12 cellular contexts compared by ENCODE assay signal in genomic region chr1:111628153-111628552, GRCh38. TPM values are rescaled to one million over a fixed set of nuclear protein-coding genes. Genes with fewer than 3 reads are reported as not detected.
DNase-seq lines count a peak whose midpoint lies in the region; ATAC-seq and TF ChIP-seq lines count a peak whose summit lies in the region.
"Had no signal": no experiment of that assay in that cellular context is flagged by ENCODE, and none has a peak within 500 bp of the region (broad histone marks: within the 10 kb centered on the region; RNA-seq: fewer than 3 reads in every experiment).

No MANE protein-coding gene starts in this region.

- no peaks in the 10 kb centered on the region for H3K9me3 ChIP-seq in CD4-positive, alpha-beta T cell (ENCODE audit: control insufficient read depth, low read length)
- no peaks in the 10 kb centered on the region for H3K9me3 ChIP-seq in naive thymus-derived CD4-positive, alpha-beta T cell (ENCODE audit: control insufficient read depth in 2 of 3, low read length in 3 of 3)
- H3K9me3 ChIP-seq: colonic mucosa had no signal

- H3K36me3 ChIP-seq in naive thymus-derived CD4-positive, alpha-beta T cell (ENCODE audit: control insufficient read depth in 2 of 3, insufficient read depth in 3 of 3, low read length in 3 of 3), result no peaks in the 10 kb centered on the region
- H3K36me3 ChIP-seq: colonic mucosa had no signal

- CTCF ChIA-PET in CD4-positive, alpha-beta T cell (lab: Charles Lee), result interaction anchor here (0.6 to 5.9 kb wide), 4 partner anchors 17 to 120 kb away, joined by 3 to 28 read pairs (median 4); no protein-coding TSS in a partner anchor
- CTCF ChIA-PET in naive thymus-derived CD4-positive, alpha-beta T cell (lab: Charles Lee), result interaction anchor here (1.0 to 5.0 kb wide), 2 partner anchors 9 to 120 kb away, joined by 3 to 21 read pairs; partner anchors contain the start of gene RAP1A

- H3K9me3 Mint-ChIP-seq in CD4-positive, alpha-beta T cell, result no peaks in the 10 kb centered on the region
- H3K9me3 Mint-ChIP-seq in HFFc6, result no peaks in the 10 kb centered on the region
- no peaks in the 10 kb centered on the region for H3K9me3 Mint-ChIP-seq in activated naive CD4-positive, alpha-beta T cell treated with anti-CD3 and anti-CD28 coated beads, Interleukin-2, amount 50 U/mL, for 72 hours
- no peaks in the 10 kb centered on the region for H3K9me3 Mint-ChIP-seq in naive thymus-derived CD4-positive, alpha-beta T cell

- peak overlapping the region; percentile 95 for H3K27ac Mint-ChIP-seq in CD4-positive, alpha-beta T cell
- peak overlapping the region; percentile 4; the same call in 1 of the 2 replicates for H3K27ac Mint-ChIP-seq in HFFc6
- peak overlapping the region; percentile 47 to 77 for H3K27ac Mint-ChIP-seq in activated naive CD4-positive, alpha-beta T cell treated with anti-CD3 and anti-CD28 coated beads, Interleukin-2, amount 50 U/mL, for 72 hours
- peak overlapping the region; percentile 64 to 91 (median 79) for H3K27ac Mint-ChIP-seq in naive thymus-derived CD4-positive, alpha-beta T cell

- peaks cover 32% of the 10 kb centered on the region for H3K36me3 Mint-ChIP-seq in CD4-positive, alpha-beta T cell (ENCODE audit: low read depth)
- peaks cover 14% of the 10 kb centered on the region for H3K36me3 Mint-ChIP-seq in HFFc6 (ENCODE audit: low read depth)
- H3K36me3 Mint-ChIP-seq in activated naive CD4-positive, alpha-beta T cell treated with anti-CD3 and anti-CD28 coated beads, Interleukin-2, amount 50 U/mL, for 72 hours, result peaks cover 0 to 5% of the 10 kb centered on the region in 2 donors
- peaks cover 0 to 14% (median 3%) of the 10 kb centered on the region in 5 donors for H3K36me3 Mint-ChIP-seq in naive thymus-derived CD4-positive, alpha-beta T cell

- intact Hi-C loops in CD4-positive, alpha-beta T cell (cut with DNase I, micrococcal nuclease), result loop anchor here in 1 of 2 experiments (5.0 to 10.0 kb wide), 2 partner anchors 34 to 53 kb away; no protein-coding TSS in a partner anchor
- intact Hi-C loops in naive thymus-derived CD4-positive, alpha-beta T cell (cut with micrococcal nuclease), result loop anchor here in 1 of 2 donors (1.0 to 10.0 kb wide), 3 partner anchors 8 to 423 kb away; partner anchors contain the start of gene DENND2D

- H3K27ac ChIP-seq in CD4-positive, alpha-beta T cell (ENCODE audit: low read depth, low read length), result no peak overlapping the region
- H3K27ac ChIP-seq in naive thymus-derived CD4-positive, alpha-beta T cell (ENCODE audit: low read depth, low read length), result peak overlapping the region; percentile 59
- H3K27ac ChIP-seq: colonic mucosa had no signal

- peaks cover 77 to 86% of the 10 kb centered on the region in 2 donors for H3K4me1 ChIP-seq in naive thymus-derived CD4-positive, alpha-beta T cell (ENCODE audit: control insufficient read depth in 2 of 2, insufficient read depth in 2 of 2, low read length in 2 of 2)
- H3K4me1 ChIP-seq: colonic mucosa had no signal

- DNase-seq in CD4-positive, alpha-beta T cell, result no peak
- DNase-seq in HFFc6 (no peak), SW 1271 (lab: John Stamatoyannopoulos, UW) (no peak), DMS53 treated with DMSO at 0.1 percent for 48 hours (lab: John Stamatoyannopoulos, UW; ENCODE audit: unreplicated experiment) (no peak)
- DNase-seq in activated naive CD4-positive, alpha-beta T cell treated with anti-CD3 and anti-CD28 coated beads, Interleukin-2, amount 50 U/mL, for 72 hours (ENCODE audit: low spot score in 2 of 2), result no peak
- DNase-seq in naive thymus-derived CD4-positive, alpha-beta T cell, result no peak
- DNase-seq in activated CD4-positive, CD25-positive, alpha-beta regulatory T cell treated with anti-CD3 and anti-CD28 coated beads, Interleukin-2, amount 50 U/mL, for 72 hours, result no peak
- DNase-seq: activated effector memory CD4-positive, alpha-beta T cell treated with Interleukin-2 at 50 U/mL for 16 hours; colonic mucosa; midbrain; stimulated activated CD4-positive, alpha-beta T cell treated with anti-CD3 and anti-CD28 coated beads, Interleukin-4, amount 100 ng/mL, for 24 hours had no signal

- no peaks in the 10 kb centered on the region for H3K27me3 ChIP-seq in CD4-positive, alpha-beta T cell (ENCODE audit: control insufficient read depth, insufficient read depth, low read length)
- H3K27me3 ChIP-seq in naive thymus-derived CD4-positive, alpha-beta T cell (ENCODE audit: control insufficient read depth in 2 of 2, insufficient read depth in 2 of 2, low read length in 2 of 2), result no peaks in the 10 kb centered on the region
- H3K27me3 ChIP-seq: colonic mucosa had no signal

- no peak for TF ChIP-seq CTCF in CD4-positive, alpha-beta T cell (IDR thresholded peaks at IDR 0.05)
- no peak for TF ChIP-seq CTCF in HFFc6 (IDR thresholded peaks at IDR 0.05)

- POLR2A ChIA-PET in CD4-positive, alpha-beta T cell (lab: Charles Lee), result interaction anchor here (0.7 to 3.4 kb wide), 8 partner anchors 8 to 121 kb away, joined by 3 to 26 read pairs (median 4); partner anchors contain the start of gene RAP1A
- POLR2A ChIA-PET in naive thymus-derived CD4-positive, alpha-beta T cell (lab: Charles Lee), result interaction anchor here (0.6 to 2.2 kb wide), 9 partner anchors 9 to 127 kb away, joined by 3 to 10 read pairs (median 3); partner anchors contain the start of gene RAP1A

- H3K4me3 Mint-ChIP-seq in CD4-positive, alpha-beta T cell, result peak overlapping the region; percentile 76
- H3K4me3 Mint-ChIP-seq in HFFc6, result no peak overlapping the region
- peak overlapping the region in 9 of 10 donors; percentile 57 to 86 (median 67) for H3K4me3 Mint-ChIP-seq in naive thymus-derived CD4-positive, alpha-beta T cell

- ATAC-seq in CD4-positive, alpha-beta T cell (ENCODE audit: poor library complexity), result no peak
- no peak for ATAC-seq in activated naive CD4-positive, alpha-beta T cell treated with anti-CD3 and anti-CD28 coated beads, Interleukin-2, amount 50 U/mL, for 72 hours
- ATAC-seq in naive thymus-derived CD4-positive, alpha-beta T cell, result no peak
- no peak for ATAC-seq in HG03097 (IDR thresholded peaks at IDR 0.05; ENCODE audit: low FRiP score, unreplicated experiment)

- no peak overlapping the region for H3K4me3 ChIP-seq in naive thymus-derived CD4-positive, alpha-beta T cell (ENCODE audit: low read length)
- H3K4me3 ChIP-seq: colonic mucosa had no signal

- peaks cover 90% of the 10 kb centered on the region for H3K4me1 Mint-ChIP-seq in CD4-positive, alpha-beta T cell (ENCODE audit: low read depth)
- H3K4me1 Mint-ChIP-seq in HFFc6 (ENCODE audit: low read depth), result peaks cover 86% of the 10 kb centered on the region
- peaks cover 60 to 97% (median 88%) of the 10 kb centered on the region in 7 donors for H3K4me1 Mint-ChIP-seq in naive thymus-derived CD4-positive, alpha-beta T cell

- H3K27me3 Mint-ChIP-seq in CD4-positive, alpha-beta T cell, result no peaks in the 10 kb centered on the region
- H3K27me3 Mint-ChIP-seq in HFFc6 (ENCODE audit: insufficient read depth), result no peaks in the 10 kb centered on the region
- no peaks in the 10 kb centered on the region for H3K27me3 Mint-ChIP-seq in naive thymus-derived CD4-positive, alpha-beta T cell

RNA-seq across cellular contexts. Expression of gene RAP1A, which starts 8.6 kb away (rescaled TPM):
- 10 to 100 TPM; 63.8 to 67.1 TPM for total RNA-seq in CD4-positive, alpha-beta T cell
- total RNA-seq in HFFc6 (2021; fragmentation: NEBNext Ultra II Directional; extraction: Animal tissue kit (Norgen Biotek cat#: 25700)), result 10 to 100 TPM; 75.7 to 82.9 (median 80.3) TPM
- total RNA-seq in activated naive CD4-positive, alpha-beta T cell treated with anti-CD3 and anti-CD28 coated beads, Interleukin-2, amount 50 U/mL, for 72 hours, result 100 to 1,000 TPM; 126 to 165 TPM
- 100 to 1,000 TPM in 4 of 5 experiments, 10 to 100 TPM in 1; 89.8 to 183 (median 107) TPM for total RNA-seq in naive thymus-derived CD4-positive, alpha-beta T cell
- 10 to 100 TPM; 37.6 to 55.0 TPM for polyA plus RNA-seq in naive thymus-derived CD4-positive, alpha-beta T cell

Comparison
In these comparisons a context has a peak if more than half of its experiments do, and no peak if none do; other contexts are left out.
1. H3K27ac Mint-ChIP-seq: peak in every context shown above with its lines; median percentile 95 in CD4-positive, alpha-beta T cell; 79 in naive thymus-derived CD4-positive, alpha-beta T cell; 62 in activated naive CD4-positive, alpha-beta T cell treated with anti-CD3 and anti-CD28 coated beads, Interleukin-2, amount 50 U/mL, for 72 hours; 4 in HFFc6.